1 cellular context compared by ENCODE assay signal in genomic region chr2:20534913-20535801, GRCh38.
A peak's percentile ranks its signal among the peaks of the same experiment; 100 is the strongest.
TF ChIP-seq lines count a peak whose summit lies in the region.

No MANE protein-coding gene starts in this region.

TF ChIP-seq in HepG2, 621 proteins besides CTCF, POLR2A, EP300 and RAD21 (continued from another document):
- TF ChIP-seq, protein P1, sequence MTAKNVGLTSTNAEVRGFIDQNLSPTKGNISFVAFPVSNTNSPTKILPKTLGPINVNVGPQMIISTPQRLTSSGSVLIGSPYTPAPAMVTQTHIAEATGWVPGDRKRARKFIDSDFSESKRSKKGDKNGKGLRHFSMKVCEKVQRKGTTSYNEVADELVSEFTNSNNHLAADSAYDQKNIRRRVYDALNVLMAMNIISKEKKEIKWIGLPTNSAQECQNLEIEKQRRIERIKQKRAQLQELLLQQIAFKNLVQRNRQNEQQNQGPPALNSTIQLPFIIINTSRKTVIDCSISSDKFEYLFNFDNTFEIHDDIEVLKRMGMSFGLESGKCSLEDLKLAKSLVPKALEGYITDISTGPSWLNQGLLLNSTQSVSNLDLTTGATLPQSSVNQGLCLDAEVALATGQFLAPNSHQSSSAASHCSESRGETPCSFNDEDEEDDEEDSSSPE (CRISPR knock-in tag; IDR thresholded peaks at IDR 0.05), result no peak
- no peak for TF ChIP-seq FOXK2 (IDR thresholded peaks at IDR 0.05)
- no peak for TF ChIP-seq ZNF207 (IDR thresholded peaks at IDR 0.05; ENCODE audit: borderline replicate concordance)
- peak; percentile 46; the same call in 1 of the 2 replicates for TF ChIP-seq TCF7 (IDR thresholded peaks at IDR 0.05; ENCODE audit: low read depth)
- TF ChIP-seq ZNF546 (CRISPR knock-in tag; conservative IDR thresholded peaks at IDR 0.05), result no peak
- no peak for TF ChIP-seq IRF1 (CRISPR knock-in tag; IDR thresholded peaks at IDR 0.05; ENCODE audit: low read depth)
- no peak for TF ChIP-seq RBAK (CRISPR knock-in tag; IDR thresholded peaks at IDR 0.05)
- no peak for TF ChIP-seq KAT2B (IDR thresholded peaks at IDR 0.05; ENCODE audit: borderline replicate concordance, low read depth, low read length)
- TF ChIP-seq ZFX (CRISPR knock-in tag; IDR thresholded peaks at IDR 0.05; ENCODE audit: low read depth), result 0 out of 2 replicates have a peak, but pooled peaks have one; percentile 51
- TF ChIP-seq, protein P2, sequence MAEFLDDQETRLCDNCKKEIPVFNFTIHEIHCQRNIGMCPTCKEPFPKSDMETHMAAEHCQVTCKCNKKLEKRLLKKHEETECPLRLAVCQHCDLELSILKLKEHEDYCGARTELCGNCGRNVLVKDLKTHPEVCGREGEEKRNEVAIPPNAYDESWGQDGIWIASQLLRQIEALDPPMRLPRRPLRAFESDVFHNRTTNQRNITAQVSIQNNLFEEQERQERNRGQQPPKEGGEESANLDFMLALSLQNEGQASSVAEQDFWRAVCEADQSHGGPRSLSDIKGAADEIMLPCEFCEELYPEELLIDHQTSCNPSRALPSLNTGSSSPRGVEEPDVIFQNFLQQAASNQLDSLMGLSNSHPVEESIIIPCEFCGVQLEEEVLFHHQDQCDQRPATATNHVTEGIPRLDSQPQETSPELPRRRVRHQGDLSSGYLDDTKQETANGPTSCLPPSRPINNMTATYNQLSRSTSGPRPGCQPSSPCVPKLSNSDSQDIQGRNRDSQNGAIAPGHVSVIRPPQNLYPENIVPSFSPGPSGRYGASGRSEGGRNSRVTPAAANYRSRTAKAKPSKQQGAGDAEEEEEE (CRISPR knock-in tag; IDR thresholded peaks at IDR 0.05; ENCODE audit: borderline replicate concordance), result no peak
- peak; percentile 71; the same call in 1 of the 2 replicates for TF ChIP-seq MEIS2 (CRISPR knock-in tag; IDR thresholded peaks at IDR 0.05)
- TF ChIP-seq ZSCAN22 (CRISPR knock-in tag; IDR thresholded peaks at IDR 0.05), result no peak
- TF ChIP-seq NFATC3 (CRISPR knock-in tag; IDR thresholded peaks at IDR 0.05), result peak; percentile 73; the same call in 1 of the 2 replicates
- peak; percentile 61; the same call in 1 of the 2 replicates for TF ChIP-seq CREM (IDR thresholded peaks at IDR 0.05)
- no peak for TF ChIP-seq CREM (CRISPR knock-in tag; IDR thresholded peaks at IDR 0.05)
- no peak for TF ChIP-seq CAMTA2 (CRISPR knock-in tag; IDR thresholded peaks at IDR 0.05; ENCODE audit: borderline replicate concordance)
- TF ChIP-seq, protein P3, sequence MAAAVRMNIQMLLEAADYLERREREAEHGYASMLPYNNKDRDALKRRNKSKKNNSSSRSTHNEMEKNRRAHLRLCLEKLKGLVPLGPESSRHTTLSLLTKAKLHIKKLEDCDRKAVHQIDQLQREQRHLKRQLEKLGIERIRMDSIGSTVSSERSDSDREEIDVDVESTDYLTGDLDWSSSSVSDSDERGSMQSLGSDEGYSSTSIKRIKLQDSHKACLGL (CRISPR knock-in tag; IDR thresholded peaks at IDR 0.05), result no peak; the same call in 1 of the 2 replicates
- no peak for TF ChIP-seq ZNF530 (CRISPR knock-in tag; IDR thresholded peaks at IDR 0.05; ENCODE audit: low read depth)
- TF ChIP-seq ZNF18 (CRISPR knock-in tag; IDR thresholded peaks at IDR 0.05; ENCODE audit: insufficient replicate concordance), result no peak
- TF ChIP-seq BCLAF1 (IDR thresholded peaks at IDR 0.05), result no peak
- no peak for TF ChIP-seq ZNF713 (CRISPR knock-in tag; IDR thresholded peaks at IDR 0.05)
- 0 out of 2 replicates have a peak, but pooled peaks have one; percentile 59 for TF ChIP-seq ZNF431 (CRISPR knock-in tag; IDR thresholded peaks at IDR 0.05; ENCODE audit: borderline replicate concordance, low read depth)
- TF ChIP-seq ZNF660 (CRISPR knock-in tag; IDR thresholded peaks at IDR 0.05; ENCODE audit: borderline replicate concordance, low read depth), result no peak
- no peak for TF ChIP-seq ATF1 (CRISPR knock-in tag; IDR thresholded peaks at IDR 0.05)
- TF ChIP-seq ZNF460 (CRISPR knock-in tag; IDR thresholded peaks at IDR 0.05; ENCODE audit: borderline replicate concordance), result no peak
- no peak for TF ChIP-seq ATRX (CRISPR knock-in tag; IDR thresholded peaks at IDR 0.05; ENCODE audit: borderline replicate concordance)
- no peak for TF ChIP-seq GTF3A (CRISPR knock-in tag; conservative IDR thresholded peaks at IDR 0.05)
- no peak for TF ChIP-seq SCMH1 (CRISPR knock-in tag; IDR thresholded peaks at IDR 0.05; ENCODE audit: borderline replicate concordance)
- no peak; the same call in 1 of the 2 replicates for TF ChIP-seq KDM3A (CRISPR knock-in tag; IDR thresholded peaks at IDR 0.05; ENCODE audit: low read depth)
- TF ChIP-seq FIP1L1 (IDR thresholded peaks at IDR 0.05; ENCODE audit: borderline replicate concordance, insufficient read depth, low read depth, low read length), result no peak
- TF ChIP-seq CBX2 (IDR thresholded peaks at IDR 0.05; ENCODE audit: low read depth, low read length), result no peak
- no peak for TF ChIP-seq CBX2 (CRISPR knock-in tag; IDR thresholded peaks at IDR 0.05; ENCODE audit: low read depth)
- no peak for TF ChIP-seq MTA3 (CRISPR knock-in tag; IDR thresholded peaks at IDR 0.05)
- TF ChIP-seq FUBP1 (CRISPR knock-in tag; IDR thresholded peaks at IDR 0.05; ENCODE audit: borderline replicate concordance), result peak; percentile 82
- TF ChIP-seq ZNF333 (CRISPR knock-in tag; IDR thresholded peaks at IDR 0.05; ENCODE audit: borderline replicate concordance), result no peak
- TF ChIP-seq ZKSCAN8 (CRISPR knock-in tag; IDR thresholded peaks at IDR 0.05; ENCODE audit: borderline replicate concordance), result peak; percentile 54; the same call in 1 of the 2 replicates
- TF ChIP-seq CERS6 (CRISPR knock-in tag; IDR thresholded peaks at IDR 0.05), result no peak
- TF ChIP-seq SRSF1 (optimal IDR thresholded peaks at IDR 0.05; ENCODE audit: low read depth, low read length), result no peak
- 0 out of 2 replicates have a peak, but pooled peaks have one; percentile 67 for TF ChIP-seq MED13 (CRISPR knock-in tag; IDR thresholded peaks at IDR 0.05)
- peak; percentile 75 for TF ChIP-seq ISL2 (CRISPR knock-in tag; IDR thresholded peaks at IDR 0.05)
- TF ChIP-seq HHEX (CRISPR knock-in tag; IDR thresholded peaks at IDR 0.05), result 0 out of 2 replicates have a peak, but pooled peaks have one; percentile 30
- no peak for TF ChIP-seq NFE2 (CRISPR knock-in tag; IDR thresholded peaks at IDR 0.05)
- no peak for TF ChIP-seq CENPT (CRISPR knock-in tag; IDR thresholded peaks at IDR 0.05; ENCODE audit: low read depth)
- TF ChIP-seq RFXANK (CRISPR knock-in tag; IDR thresholded peaks at IDR 0.05), result no peak
